In the genomic region with DNA sequence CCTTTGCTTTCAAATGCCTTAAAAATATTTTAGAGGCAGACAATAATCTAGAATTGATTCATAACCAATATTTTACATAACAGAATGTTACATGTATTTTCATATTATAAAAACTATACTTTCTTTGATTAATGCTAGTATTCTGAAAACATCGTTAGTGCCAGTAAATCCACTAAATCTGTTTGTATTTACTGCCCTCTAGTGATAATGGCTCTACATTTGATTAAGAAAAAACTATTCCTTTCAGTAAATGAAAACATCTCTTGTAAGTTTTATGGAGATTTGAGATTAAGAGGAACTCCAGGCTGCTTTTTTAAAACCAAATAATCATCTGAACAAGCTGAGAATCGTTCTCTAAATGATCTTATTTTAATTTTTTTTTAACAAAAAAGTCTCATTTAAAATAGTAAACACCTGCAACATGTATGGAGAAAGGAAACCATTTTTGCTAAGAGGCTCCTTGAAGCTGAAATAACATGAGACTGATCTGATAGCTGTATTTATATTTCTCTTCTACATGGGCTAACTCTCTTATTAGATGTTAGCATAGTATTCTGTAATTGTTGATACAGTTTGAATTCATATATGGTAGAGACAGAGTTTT, we compare ENCODE assay signal across 8 cellular contexts.
DNase-seq lines count a peak whose midpoint lies in the region; ATAC-seq, FAIRE-seq and TF ChIP-seq lines count a peak whose summit lies in the region.

No MANE protein-coding gene starts in this region.

- CTCF ChIA-PET in A549 (lab: Yijun Ruan, JAX) (interaction anchor here (0.6 to 1.9 kb wide), 8 partner anchors 11 to 399 kb away, joined by 3 to 13 read pairs (median 4); no protein-coding TSS in a partner anchor), RWPE1 (lab: Yijun Ruan, JAX) (interaction anchor here (0.6 to 1.9 kb wide), 7 partner anchors 97 to 888 kb away, joined by 3 to 15 read pairs (median 3); no protein-coding TSS in a partner anchor)

- H3K36me3 ChIP-seq in uterus, result no peaks in the 10 kb centered on the region

- peaks cover 71% of the 10 kb centered on the region for H3K4me1 ChIP-seq in A549
- H3K4me1 ChIP-seq in uterus, result no peaks in the 10 kb centered on the region

- H3K9me3 ChIP-seq in A549 (0 out of 3 replicates have a peak, but pooled peaks cover 2% of the 10 kb centered on the region), uterus (no peaks in the 10 kb centered on the region)

- peak overlapping the region; percentile 58 for H3K4me2 ChIP-seq in A549

- POLR2A ChIA-PET in A549 (lab: Yijun Ruan, JAX), result no interaction called here
- POLR2A ChIA-PET in RWPE1 (lab: Yijun Ruan, JAX; ENCODE audit: low non-redundant PET), result no interaction called here

- no peak overlapping the region for H3K4me3 ChIP-seq in A549
- no peak overlapping the region for H3K4me3 ChIP-seq in uterus

- no peak for ATAC-seq in A549
- ATAC-seq in GM19351 (IDR thresholded peaks at IDR 0.05; ENCODE audit: unreplicated experiment), result no peak

- intact Hi-C loops in uterus (cut with DNase I; ENCODE audit: low total_unique reads), result no loop called here

- no peak for DNase-seq in A549 (ENCODE audit: low read depth in 1 of 2, low spot score in 1 of 2)
- peak; percentile 28 for DNase-seq in GM13976 (ENCODE audit: low spot score)
- peak; percentile 46 for DNase-seq in RWPE1 (ENCODE audit: low spot score)
- peak; percentile 18 for DNase-seq in germinal center (ENCODE audit: low spot score)
- DNase-seq in uterus, result no peak
- no peak for DNase-seq in SKM-1 treated with dmso at 0.1 percent for 144 hours (lab: John Stamatoyannopoulos, UW; ENCODE audit: unreplicated experiment)
- DNase-seq in iPS-NIHi7 (ENCODE audit: extremely low spot score), result no peak

- FAIRE-seq in A549 (lab: Jason Lieb, UNC), result peak; percentile 43

- H3K27me3 ChIP-seq in uterus, result no peaks in the 10 kb centered on the region

- peak; percentile 54 to 56; a peak in 4 of 5 replicates for TF ChIP-seq RAD21 in A549 (conservative IDR thresholded peaks at IDR 0.05 in 1 of 2, IDR thresholded peaks at IDR 0.05 in 1 of 2)

- TF ChIP-seq POLR2A in A549 (IDR thresholded peaks at IDR 0.05; ENCODE audit: low read length), result no peak
- TF ChIP-seq POLR2A in uterus (IDR thresholded peaks at IDR 0.05), result no peak

- H3K27ac ChIP-seq in A549 (peak overlapping the region; percentile 42 to 50; a peak in 4 of 6 replicates), RWPE1 (no peak overlapping the region), uterus (no peak overlapping the region)

- peak; percentile 49 for TF ChIP-seq CTCF in A549 (IDR thresholded peaks at IDR 0.05)
- TF ChIP-seq CTCF in GM13976 (IDR thresholded peaks at IDR 0.05; ENCODE audit: borderline replicate concordance, control extremely low read depth, extremely low read depth, insufficient read depth, missing control alignments), result no peak
- peak; percentile 69 for TF ChIP-seq CTCF in RWPE1 (conservative IDR thresholded peaks at IDR 0.05; ENCODE audit: low read depth)
- TF ChIP-seq CTCF in uterus (IDR thresholded peaks at IDR 0.05), result peak; percentile 34 to 44 (median 36)

- in situ Hi-C loops in GM13976 (cut with MboI; ENCODE audit: low sequenced_read_pairs, unreplicated experiment), result loop anchor here (10.0 kb wide), 1 partner anchor 113 kb away; no protein-coding TSS in a partner anchor

- WGBS in A549 (ENCODE audit: missing lambda C conversion rate), result 5% methylated on average over 2 of the region's 2 CpGs

- no peak for TF ChIP-seq EP300 in A549 (IDR thresholded peaks at IDR 0.05)

TF ChIP-seq in A549, 52 proteins besides CTCF, POLR2A, EP300 and RAD21:
- TF ChIP-seq, protein P1, sequence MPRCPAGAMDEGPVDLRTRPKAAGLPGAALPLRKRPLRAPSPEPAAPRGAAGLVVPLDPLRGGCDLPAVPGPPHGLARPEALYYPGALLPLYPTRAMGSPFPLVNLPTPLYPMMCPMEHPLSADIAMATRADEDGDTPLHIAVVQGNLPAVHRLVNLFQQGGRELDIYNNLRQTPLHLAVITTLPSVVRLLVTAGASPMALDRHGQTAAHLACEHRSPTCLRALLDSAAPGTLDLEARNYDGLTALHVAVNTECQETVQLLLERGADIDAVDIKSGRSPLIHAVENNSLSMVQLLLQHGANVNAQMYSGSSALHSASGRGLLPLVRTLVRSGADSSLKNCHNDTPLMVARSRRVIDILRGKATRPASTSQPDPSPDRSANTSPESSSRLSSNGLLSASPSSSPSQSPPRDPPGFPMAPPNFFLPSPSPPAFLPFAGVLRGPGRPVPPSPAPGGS (IDR thresholded peaks at IDR 0.05), result no peak
- peak; percentile 38; the same call in 1 of the 3 replicates for TF ChIP-seq SMC3 (IDR thresholded peaks at IDR 0.05)

Comparison
In these comparisons a context has a peak if more than half of its experiments do, and no peak if none do; other contexts are left out.
1. DNase-seq: peak in GM13976 (single experiment), RWPE1 (single experiment) and germinal center (single experiment); none in A549 (0 of 2), uterus (0 of 2), SKM-1 treated with dmso at 0.1 percent for 144 hours (single experiment) and iPS-NIHi7 (single experiment).
2. H3K27ac ChIP-seq: peak in A549 (2 of 2); none in RWPE1 (single experiment) and uterus (0 of 2).